In genomic region chr4:59339631-59340030, GRCh38 we compare ENCODE assay signal across 1 cellular context.
TF ChIP-seq lines count a peak whose summit lies in the region.

No MANE protein-coding gene starts in this region.

TF ChIP-seq in WTC11, 78 proteins besides CTCF, POLR2A, EP300 and RAD21 (continued from another document):
- TF ChIP-seq, protein P1, sequence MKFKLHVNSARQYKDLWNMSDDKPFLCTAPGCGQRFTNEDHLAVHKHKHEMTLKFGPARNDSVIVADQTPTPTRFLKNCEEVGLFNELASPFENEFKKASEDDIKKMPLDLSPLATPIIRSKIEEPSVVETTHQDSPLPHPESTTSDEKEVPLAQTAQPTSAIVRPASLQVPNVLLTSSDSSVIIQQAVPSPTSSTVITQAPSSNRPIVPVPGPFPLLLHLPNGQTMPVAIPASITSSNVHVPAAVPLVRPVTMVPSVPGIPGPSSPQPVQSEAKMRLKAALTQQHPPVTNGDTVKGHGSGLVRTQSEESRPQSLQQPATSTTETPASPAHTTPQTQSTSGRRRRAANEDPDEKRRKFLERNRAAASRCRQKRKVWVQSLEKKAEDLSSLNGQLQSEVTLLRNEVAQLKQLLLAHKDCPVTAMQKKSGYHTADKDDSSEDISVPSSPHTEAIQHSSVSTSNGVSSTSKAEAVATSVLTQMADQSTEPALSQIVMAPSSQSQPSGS (CRISPR knock-in tag; IDR thresholded peaks at IDR 0.05; ENCODE audit: borderline replicate concordance, low read depth), result no peak
- TF ChIP-seq ZNF396 (CRISPR knock-in tag; IDR thresholded peaks at IDR 0.05; ENCODE audit: borderline replicate concordance), result no peak
- no peak for TF ChIP-seq FOXP1 (CRISPR knock-in tag; IDR thresholded peaks at IDR 0.05; ENCODE audit: borderline replicate concordance)
- TF ChIP-seq KAT7 (CRISPR knock-in tag; IDR thresholded peaks at IDR 0.05; ENCODE audit: borderline replicate concordance), result no peak
- no peak for TF ChIP-seq ZBTB21 (CRISPR knock-in tag; IDR thresholded peaks at IDR 0.05; ENCODE audit: borderline replicate concordance)
- TF ChIP-seq MXD4 (CRISPR knock-in tag; IDR thresholded peaks at IDR 0.05; ENCODE audit: borderline replicate concordance), result no peak
